9 cellular contexts compared by ENCODE assay signal in genomic region chr10:79112898-79113431, GRCh38. TPM values are rescaled to one million over a fixed set of nuclear protein-coding genes. Genes with fewer than 3 reads are reported as not detected.
DNase-seq lines count a peak whose midpoint lies in the region; ATAC-seq and TF ChIP-seq lines count a peak whose summit lies in the region.
"Had no signal": no experiment of that assay in that cellular context is flagged by ENCODE, and none has a peak within 500 bp of the region (broad histone marks: within the 10 kb centered on the region; RNA-seq: fewer than 3 reads in every experiment).

No MANE protein-coding gene starts in this region.

- H3K56ac ChIP-seq in mesendoderm (ENCODE audit: low read length): peak overlapping the region; percentile 40

- H2AK5ac ChIP-seq in mesendoderm (ENCODE audit: low read length): peak overlapping the region; percentile 72

- intact Hi-C loops in dorsolateral prefrontal cortex (cut with DNase I): no loop called here
- intact Hi-C loops in uterus (cut with DNase I; ENCODE audit: low total_unique reads): no loop called here

- peak overlapping the region; percentile 14 for H2BK5ac ChIP-seq in mesendoderm (ENCODE audit: low read length)

- no peak overlapping the region for H4K8ac ChIP-seq in mesendoderm (ENCODE audit: low read depth, low read length)

- TF ChIP-seq POLR2A in uterus (IDR thresholded peaks at IDR 0.05): no peak

- H3K79me1 ChIP-seq in mesendoderm (ENCODE audit: low read length): peaks cover 68% of the 10 kb centered on the region

- H3K4me3 ChIP-seq in dorsolateral prefrontal cortex (no peak overlapping the region), mesendoderm (ENCODE audit: low read length) (no peak overlapping the region), uterus (no peak overlapping the region)

- peak; percentile 7 for DNase-seq in NCI-H82 (lab: John Stamatoyannopoulos, UW)
- DNase-seq in NCI-H82 treated with DMSO at 0.1 percent for 48 hours (lab: John Stamatoyannopoulos, UW; ENCODE audit: unreplicated experiment): no peak
- peak in 2 of 10 donors; percentile 65 to 71 for DNase-seq in dorsolateral prefrontal cortex
- no peak for DNase-seq in mesendoderm
- DNase-seq in uterus: peak; percentile 58 to 62
- DNase-seq in OCI-M1 (lab: John Stamatoyannopoulos, UW): no peak
- no peak for DNase-seq in HuH-7.5 (ENCODE audit: low spot score)
- DNase-seq: stimulated activated CD8-positive, alpha-beta memory T cell treated with anti-CD3 and anti-CD28 coated beads, Interleukin-4, amount 100 ng/mL, for 48 hours had no signal

- TF ChIP-seq CTCF in dorsolateral prefrontal cortex (IDR thresholded peaks at IDR 0.05 in 54 of 56, conservative IDR thresholded peaks at IDR 0.05 in 2 of 56; ENCODE audit: low read depth in 1 of 56, partially characterized antibody in 56 of 56) (no peak), uterus (IDR thresholded peaks at IDR 0.05) (no peak)

- H3K4ac ChIP-seq in mesendoderm (ENCODE audit: low read depth, low read length): no peak overlapping the region

- H2BK120ac ChIP-seq in mesendoderm (ENCODE audit: low read depth, low read length): no peak overlapping the region

- no peak for ATAC-seq in HG02623 (IDR thresholded peaks at IDR 0.05; ENCODE audit: unreplicated experiment)

- peak overlapping the region in 51 of 59 donors; percentile 1 to 84 (median 64) for H3K27ac ChIP-seq in dorsolateral prefrontal cortex
- H3K27ac ChIP-seq in mesendoderm (ENCODE audit: low read depth, low read length): no peak overlapping the region
- peak overlapping the region; percentile 78 to 84 for H3K27ac ChIP-seq in uterus

- H3K4me1 ChIP-seq in mesendoderm (ENCODE audit: control insufficient read depth, low read depth, low read length): peaks cover 20% of the 10 kb centered on the region
- peaks cover 22 to 35% of the 10 kb centered on the region in 2 donors for H3K4me1 ChIP-seq in uterus

- H3K4me2 ChIP-seq in mesendoderm (ENCODE audit: low read length): no peak overlapping the region

- H3K27me3 ChIP-seq in dorsolateral prefrontal cortex (no peaks in the 10 kb centered on the region), mesendoderm (ENCODE audit: insufficient read depth, low read length, poor library complexity) (no peaks in the 10 kb centered on the region), uterus (no peaks in the 10 kb centered on the region)

- no peak overlapping the region for H3K18ac ChIP-seq in mesendoderm (ENCODE audit: low read length)

- peak overlapping the region; percentile 44 for H3K9ac ChIP-seq in mesendoderm (ENCODE audit: low read length)

- no peak overlapping the region for H4K5ac ChIP-seq in mesendoderm (ENCODE audit: low read length)

- no peaks in the 10 kb centered on the region for H3K36me3 ChIP-seq in mesendoderm (ENCODE audit: control insufficient read depth, insufficient read depth, low read length)
- no peaks in the 10 kb centered on the region for H3K36me3 ChIP-seq in uterus

- H3K9me3 ChIP-seq in uterus: no peaks in the 10 kb centered on the region

- H3K79me2 ChIP-seq in mesendoderm (ENCODE audit: control insufficient read depth, insufficient read depth, low read length): peaks cover 91% of the 10 kb centered on the region

- H3K23ac ChIP-seq in mesendoderm (ENCODE audit: low read length): peak overlapping the region; percentile 7

- H2BK15ac ChIP-seq in mesendoderm (replicated peaks; ENCODE audit: low read depth): no peak overlapping the region

- no CpG with 5 or more reads among the region's 11 CpGs for WGBS in mesendoderm (ENCODE audit: extremely low coverage, insufficient coverage, low lambda C conversion rate)

RNA-seq across cellular contexts. Expression of gene ZMIZ1, which starts 44.2 kb away (rescaled TPM):
- total RNA-seq in dorsolateral prefrontal cortex (100 to 1,000 TPM in 47 of 120 experiments, 10 to 100 TPM in 73; 67.5 to 153 (median 96.5) TPM), uterus (100 to 1,000 TPM in 1 of 4 donors, 10 to 100 TPM in 3; 18.7 to 188 (median 36.7) TPM)
- polyA plus RNA-seq in mesendoderm (2013, experiment 1 of 2): 23.7 TPM
- 23.1 TPM for polyA plus RNA-seq in mesendoderm (2013, experiment 2 of 2)

Comparison
In these comparisons a context has a peak if more than half of its experiments do, and no peak if none do; other contexts are left out.
1. DNase-seq: peak in NCI-H82 (single experiment) and uterus (2 of 2); none in NCI-H82 treated with DMSO at 0.1 percent for 48 hours (single experiment), mesendoderm (single experiment), OCI-M1 (single experiment) and HuH-7.5 (single experiment).